8 cellular contexts compared by ENCODE assay signal in genomic region chr2:200810967-200811335, GRCh38. TPM values are rescaled to one million over a fixed set of nuclear protein-coding genes. Genes with fewer than 3 reads are reported as not detected.
DNase-seq lines count a peak whose midpoint lies in the region; ATAC-seq, FAIRE-seq and TF ChIP-seq lines count a peak whose summit lies in the region.

No MANE protein-coding gene starts in this region.

- H3K27me3 ChIP-seq in adrenal gland: no peaks in the 10 kb centered on the region

- H3K4me3 ChIP-seq in adrenal gland: peak overlapping the region in 1 of 4 donors; percentile 80
- H3K4me3 ChIP-seq in kidney (ENCODE audit: low read length in 2 of 2): peak overlapping the region; percentile 68 to 83

- TF ChIP-seq POLR2A in adrenal gland (IDR thresholded peaks at IDR 0.05): peak; percentile 58 to 79

- H3K27ac ChIP-seq in adrenal gland (peak overlapping the region; percentile 95 to 99 (median 96)), kidney (ENCODE audit: low read depth in 2 of 2, low read length in 2 of 2) (peak overlapping the region; percentile 68 to 99), temporal lobe (ENCODE audit: low read depth, low read length) (peak overlapping the region; percentile 82)

- H3K9me3 Mint-ChIP-seq in activated CD4-positive, alpha-beta T cell treated with anti-CD3 and anti-CD28 coated beads for 36 hours (ENCODE audit: low read depth): no peaks in the 10 kb centered on the region

- peak overlapping the region; percentile 87 for H3K4me3 Mint-ChIP-seq in activated CD4-positive, alpha-beta T cell treated with anti-CD3 and anti-CD28 coated beads for 36 hours

- FAIRE-seq in kidney (lab: Jason Lieb, UNC): no peak

- H3K9ac ChIP-seq in kidney (ENCODE audit: low read length in 2 of 2): peak overlapping the region; percentile 54 to 83

- whole genome bisulfite sequencing in adrenal gland, 4 donors: 7 to 17% (median 11%) methylated on average over 10 to 13 of the region's 13 CpGs

- H3K36me3 Mint-ChIP-seq in activated CD4-positive, alpha-beta T cell treated with anti-CD3 and anti-CD28 coated beads for 36 hours (ENCODE audit: low read depth): peaks cover 35% of the 10 kb centered on the region

- CTCF ChIA-PET in activated CD4-positive, alpha-beta T cell treated with anti-CD3 and anti-CD28 coated beads for 36 hours (lab: Charles Lee): interaction anchor here (0.6 kb wide), 1 partner anchor 45 kb away, joined by 4 read pairs; no protein-coding TSS in a partner anchor

- intact Hi-C loops in activated CD4-positive, alpha-beta T cell treated with anti-CD3 and anti-CD28 coated beads for 36 hours (cut with DNase I, micrococcal nuclease): loop anchor here (1.0 to 5.0 kb wide), 18 partner anchors 46 to 1456 kb away; partner anchors contain the start of genes CLK1 (in 2 of the 2), NIF3L1 (in 2 of the 2), PPIL3 (in 2 of the 2) and CFLAR (in 1 of the 2)
- intact Hi-C loops in adrenal gland (cut with DNase I): loop anchor here in 1 of 2 donors (10.0 kb wide), 1 partner anchor 96 kb away; no protein-coding TSS in a partner anchor
- intact Hi-C loops in kidney (cut with DNase I): no loop called here

- POLR2A ChIA-PET in activated CD4-positive, alpha-beta T cell treated with anti-CD3 and anti-CD28 coated beads for 36 hours (lab: Charles Lee): interaction anchor here (0.6 to 1.4 kb wide), 3 partner anchors 46 to 356 kb away, joined by 4 read pairs; no protein-coding TSS in a partner anchor

- H3K27me3 Mint-ChIP-seq in activated CD4-positive, alpha-beta T cell treated with anti-CD3 and anti-CD28 coated beads for 36 hours: no peaks in the 10 kb centered on the region

- no peak for TF ChIP-seq CTCF in adrenal gland (IDR thresholded peaks at IDR 0.05)
- no peak for TF ChIP-seq CTCF in kidney (IDR thresholded peaks at IDR 0.05; ENCODE audit: borderline replicate concordance, extremely low read depth, insufficient read depth)

- ATAC-seq in activated CD4-positive, alpha-beta T cell treated with anti-CD3 and anti-CD28 coated beads for 36 hours: no peak
- ATAC-seq in GM19452 (IDR thresholded peaks at IDR 0.05; ENCODE audit: unreplicated experiment) (no peak), HG03521 (IDR thresholded peaks at IDR 0.05; ENCODE audit: unreplicated experiment) (no peak)

- H3K4me1 ChIP-seq in adrenal gland (replicated peaks in 1 of 2): peaks cover 5 to 47% of the 10 kb centered on the region in 2 donors
- peaks cover 3 to 11% of the 10 kb centered on the region in 2 donors for H3K4me1 ChIP-seq in kidney (ENCODE audit: control insufficient read depth in 1 of 2, insufficient read depth in 1 of 2, low read depth in 1 of 2, low read length in 2 of 2)

- H3K9me3 ChIP-seq in adrenal gland (replicated peaks in 1 of 3): no peaks in the 10 kb centered on the region
- no peaks in the 10 kb centered on the region for H3K9me3 ChIP-seq in kidney (ENCODE audit: control insufficient read depth in 1 of 2, low read length in 2 of 2)

- no peak for DNase-seq in activated CD4-positive, alpha-beta T cell treated with anti-CD3 and anti-CD28 coated beads for 36 hours
- DNase-seq in activated CD4-positive, alpha-beta T cell treated with anti-CD3 and anti-CD28 coated beads, Interleukin-2, amount 50 U/mL, for 1 hour: no peak
- DNase-seq in adrenal gland (no peak), kidney (no peak)
- DNase-seq in activated effector memory CD4-positive, alpha-beta T cell treated with anti-CD3 and anti-CD28 coated beads, Interleukin-2, amount 50 U/mL, for 16 hours: no peak

- H3K36me3 ChIP-seq in adrenal gland (replicated peaks in 1 of 2): peaks cover 0 to 21% of the 10 kb centered on the region in 2 donors
- peaks cover 20 to 21% of the 10 kb centered on the region in 2 donors for H3K36me3 ChIP-seq in kidney (ENCODE audit: control insufficient read depth in 1 of 2, insufficient read depth in 2 of 2, low read length in 2 of 2)

- peaks cover 39% of the 10 kb centered on the region for H3K4me1 Mint-ChIP-seq in activated CD4-positive, alpha-beta T cell treated with anti-CD3 and anti-CD28 coated beads for 36 hours

- H3K27ac Mint-ChIP-seq in activated CD4-positive, alpha-beta T cell treated with anti-CD3 and anti-CD28 coated beads for 36 hours: peak overlapping the region; percentile 80

RNA-seq across cellular contexts. Expression of gene BZW1, which starts 0.8 kb away (rescaled TPM):
- 100 to 1,000 TPM; 413 to 474 TPM for total RNA-seq in activated CD4-positive, alpha-beta T cell treated with anti-CD3 and anti-CD28 coated beads for 36 hours
- total RNA-seq in adrenal gland (100 to 1,000 TPM in 7 of 8 donors, 10 to 100 TPM in 1; 98.6 to 631 (median 193) TPM), kidney (188 TPM), temporal lobe (350 TPM)
- polyA plus RNA-seq in adrenal gland (100 to 1,000 TPM in 1 of 3 donors, 10 to 100 TPM in 2; 28.4 to 511 (median 30.2) TPM), kidney (ENCODE audit: insufficient read depth, low read depth, low replicate concordance) (50.5 TPM)

RNA-seq across cellular contexts. Expression of gene CLK1, which starts 53.5 kb away (rescaled TPM):
- total RNA-seq in activated CD4-positive, alpha-beta T cell treated with anti-CD3 and anti-CD28 coated beads for 36 hours: 10 to 100 TPM; 86.4 to 99.3 TPM
- 100 to 1,000 TPM in 2 of 8 donors, 10 to 100 TPM in 6; 34.4 to 151 (median 77.2) TPM for total RNA-seq in adrenal gland
- 1,000 to 10,000 TPM in 1 of 3 donors, 100 to 1,000 TPM in 1, 10 to 100 TPM in 1; 77.2 to 2,325 (median 626) TPM for polyA plus RNA-seq in adrenal gland
- total RNA-seq in kidney: 108 TPM
- polyA plus RNA-seq in kidney (ENCODE audit: insufficient read depth, low read depth, low replicate concordance): 91.4 TPM
- total RNA-seq in temporal lobe: 168 TPM
